In the genomic region with DNA sequence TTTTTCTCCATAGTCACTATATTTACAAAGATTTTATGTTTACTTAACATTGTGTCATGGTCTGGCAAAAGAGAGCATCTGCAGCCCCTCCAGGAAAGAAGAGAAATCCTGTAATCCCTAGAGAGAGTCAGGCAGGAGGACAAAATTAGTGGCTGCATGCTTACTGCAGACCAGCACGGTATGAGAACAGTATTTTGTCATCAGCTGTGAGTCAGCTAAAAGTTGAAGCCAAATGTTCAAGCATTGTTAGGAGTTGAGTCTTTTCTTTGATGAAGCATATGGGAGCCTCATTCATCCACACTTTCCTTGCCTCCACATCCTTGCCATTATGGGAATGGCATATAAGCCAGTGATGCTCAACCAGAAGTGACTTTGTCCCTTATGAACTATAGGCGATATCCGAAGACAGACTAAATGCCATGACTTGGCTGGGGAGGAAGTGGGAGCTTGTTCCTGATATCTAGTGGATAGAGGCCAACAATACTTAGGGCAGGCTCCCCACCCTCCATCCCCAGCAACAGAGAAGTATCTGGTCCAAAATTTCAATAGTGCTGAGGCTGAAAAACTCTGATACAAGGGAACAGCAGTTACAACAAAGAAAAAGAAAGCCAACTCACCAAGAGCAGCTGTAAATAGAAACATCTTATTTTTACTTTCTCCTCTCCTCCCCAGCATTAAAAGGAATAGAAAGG, we compare ENCODE assay signal across 17 cellular contexts.
DNase-seq lines count a peak whose midpoint lies in the region; ATAC-seq and TF ChIP-seq lines count a peak whose summit lies in the region.
"Had no signal": no experiment of that assay in that cellular context is flagged by ENCODE, and none has a peak within 500 bp of the region (broad histone marks: within the 10 kb centered on the region; RNA-seq: fewer than 3 reads in every experiment).

No MANE protein-coding gene starts in this region.

- peaks cover 9% of the 10 kb centered on the region for H3K9me3 Mint-ChIP-seq in activated T-cell treated with anti-CD3 and anti-CD28 coated beads, Interleukin-2, amount 50 U/mL, for 24 hours
- H3K9me3 Mint-ChIP-seq: activated naive CD8-positive, alpha-beta T cell treated with anti-CD3 and anti-CD28 coated beads, Interleukin-2, amount 50 U/mL, for 24 hours had no signal

- POLR2A ChIA-PET in RWPE1 (lab: Yijun Ruan, JAX; ENCODE audit: low non-redundant PET) = no interaction called here

- H3K27me3 ChIP-seq in left lung = no peaks in the 10 kb centered on the region
- H3K27me3 ChIP-seq: colonic mucosa had no signal

- no peaks in the 10 kb centered on the region for H3K36me3 Mint-ChIP-seq in activated T-cell treated with anti-CD3 and anti-CD28 coated beads, Interleukin-2, amount 50 U/mL, for 24 hours (ENCODE audit: low read depth)
- H3K36me3 Mint-ChIP-seq: naive B cell had no signal

- no peaks in the 10 kb centered on the region for H3K36me3 ChIP-seq in left lung
- H3K36me3 ChIP-seq: colonic mucosa had no signal

- intact Hi-C loops in left lung (cut with DNase I) = no loop called here

- no peaks in the 10 kb centered on the region for H3K9me3 ChIP-seq in left lung
- H3K9me3 ChIP-seq: colonic mucosa had no signal

- H3K27me3 Mint-ChIP-seq in activated T-cell treated with anti-CD3 and anti-CD28 coated beads, Interleukin-2, amount 50 U/mL, for 24 hours = no peaks in the 10 kb centered on the region
- H3K27me3 Mint-ChIP-seq: activated CD4-positive, alpha-beta memory T cell treated with anti-CD3 and anti-CD28 coated beads, Interleukin-2, amount 10 ng/mL, durations not matched to agents 7 days and 5 days; activated naive CD8-positive, alpha-beta T cell treated with anti-CD3 and anti-CD28 coated beads, Interleukin-2, amount 50 U/mL, for 24 hours; naive B cell; stimulated activated naive CD8-positive, alpha-beta T cell treated with anti-CD3 and anti-CD28 coated beads, Interleukin-15, Interleukin-2, amounts not matched to agents 100 ng/mL and 50 ng/mL, for 24 hours had no signal

- ATAC-seq in left lung (peak; percentile 44), left lobe of liver (no peak)
- ATAC-seq: activated naive CD8-positive, alpha-beta T cell treated with anti-CD3 and anti-CD28 coated beads, Interleukin-2, amount 50 U/mL, for 24 hours had no signal

- no peaks in the 10 kb centered on the region for H3K4me1 ChIP-seq in left lung
- H3K4me1 ChIP-seq: colonic mucosa had no signal

- peak; percentile 37 for DNase-seq in AG20443 (ENCODE audit: low spot score)
- DNase-seq in RWPE1 (ENCODE audit: low spot score) = peak; percentile 5
- peak; percentile 76 for DNase-seq in fibroblast of mammary gland (ENCODE audit: low read depth)
- no peak for DNase-seq in left lung
- DNase-seq in NCI-H1694 (lab: John Stamatoyannopoulos, UW) = no peak
- no peak for DNase-seq in DMS79 treated with DMSO at 0.1 percent for 48 hours (lab: John Stamatoyannopoulos, UW)
- DNase-seq in left lobe of liver (ENCODE audit: low spot score) = no peak
- no peak for DNase-seq in activated T-cell treated with anti-CD3 and anti-CD28 coated beads, Interleukin-2, amount 50 U/mL, for 24 hours
- DNase-seq: activated CD4-positive, alpha-beta memory T cell treated with anti-CD3 and anti-CD28 coated beads, Interleukin-2, amount 10 ng/mL, durations not matched to agents 7 days and 5 days; activated naive CD8-positive, alpha-beta T cell treated with anti-CD3 and anti-CD28 coated beads, Interleukin-2, amount 50 U/mL, for 24 hours; colonic mucosa; KG1; naive B cell; NCI-H1417 treated with DMSO at 0.1 percent for 48 hours; NCI-H510A; posterior cingulate gyrus had no signal

- H3K27ac Mint-ChIP-seq in activated T-cell treated with anti-CD3 and anti-CD28 coated beads, Interleukin-2, amount 50 U/mL, for 24 hours = no peak overlapping the region
- H3K27ac Mint-ChIP-seq: activated CD4-positive, alpha-beta memory T cell treated with anti-CD3 and anti-CD28 coated beads, Interleukin-2, amount 10 ng/mL, durations not matched to agents 7 days and 5 days; activated naive CD8-positive, alpha-beta T cell treated with anti-CD3 and anti-CD28 coated beads, Interleukin-2, amount 50 U/mL, for 24 hours; naive B cell; stimulated activated naive CD8-positive, alpha-beta T cell treated with anti-CD3 and anti-CD28 coated beads, Interleukin-15, Interleukin-2, amounts not matched to agents 100 ng/mL and 50 ng/mL, for 24 hours had no signal

- CTCF ChIA-PET in RWPE1 (lab: Yijun Ruan, JAX) = interaction anchor here (0.6 kb wide), 1 partner anchor 363 kb away, joined by 4 read pairs; no protein-coding TSS in a partner anchor

- no peak overlapping the region for H3K27ac ChIP-seq in RWPE1
- H3K27ac ChIP-seq in left lung = no peak overlapping the region
- H3K27ac ChIP-seq: colonic mucosa had no signal

- H3K4me3 ChIP-seq in fibroblast of mammary gland (ENCODE audit: control insufficient read depth, low read depth, low read length) (no peak overlapping the region), left lung (no peak overlapping the region)
- H3K4me3 ChIP-seq: colonic mucosa had no signal

- H3K4me1 Mint-ChIP-seq in activated T-cell treated with anti-CD3 and anti-CD28 coated beads, Interleukin-2, amount 50 U/mL, for 24 hours (ENCODE audit: low read depth) = no peaks in the 10 kb centered on the region
- H3K4me1 Mint-ChIP-seq: activated CD4-positive, alpha-beta memory T cell treated with anti-CD3 and anti-CD28 coated beads, Interleukin-2, amount 10 ng/mL, durations not matched to agents 7 days and 5 days; activated naive CD8-positive, alpha-beta T cell treated with anti-CD3 and anti-CD28 coated beads, Interleukin-2, amount 50 U/mL, for 24 hours; naive B cell had no signal

- H3K4me3 Mint-ChIP-seq in activated T-cell treated with anti-CD3 and anti-CD28 coated beads, Interleukin-2, amount 50 U/mL, for 24 hours = no peak overlapping the region
- H3K4me3 Mint-ChIP-seq: activated CD4-positive, alpha-beta memory T cell treated with anti-CD3 and anti-CD28 coated beads, Interleukin-2, amount 10 ng/mL, durations not matched to agents 7 days and 5 days; activated naive CD8-positive, alpha-beta T cell treated with anti-CD3 and anti-CD28 coated beads, Interleukin-2, amount 50 U/mL, for 24 hours; naive B cell; stimulated activated naive CD8-positive, alpha-beta T cell treated with anti-CD3 and anti-CD28 coated beads, Interleukin-15, Interleukin-2, amounts not matched to agents 100 ng/mL and 50 ng/mL, for 24 hours had no signal

- no peak for TF ChIP-seq CTCF in RWPE1 (conservative IDR thresholded peaks at IDR 0.05; ENCODE audit: low read depth)
- no peak for TF ChIP-seq CTCF in fibroblast of mammary gland (conservative IDR thresholded peaks at IDR 0.05; ENCODE audit: control insufficient read depth, insufficient read depth, low read depth, low read length)
- TF ChIP-seq CTCF in left lung (IDR thresholded peaks at IDR 0.05) = no peak

Comparison
In these comparisons a context has a peak if more than half of its experiments do, and no peak if none do; other contexts are left out.
1. DNase-seq: peak in AG20443 (single experiment), RWPE1 (single experiment) and fibroblast of mammary gland (single experiment); none in left lung (0 of 2), NCI-H1694 (single experiment), DMS79 treated with DMSO at 0.1 percent for 48 hours (single experiment), left lobe of liver (single experiment) and activated T-cell treated with anti-CD3 and anti-CD28 coated beads, Interleukin-2, amount 50 U/mL, for 24 hours (single experiment).